ENCODE assay signal across 1 cellular context in the genomic region with DNA sequence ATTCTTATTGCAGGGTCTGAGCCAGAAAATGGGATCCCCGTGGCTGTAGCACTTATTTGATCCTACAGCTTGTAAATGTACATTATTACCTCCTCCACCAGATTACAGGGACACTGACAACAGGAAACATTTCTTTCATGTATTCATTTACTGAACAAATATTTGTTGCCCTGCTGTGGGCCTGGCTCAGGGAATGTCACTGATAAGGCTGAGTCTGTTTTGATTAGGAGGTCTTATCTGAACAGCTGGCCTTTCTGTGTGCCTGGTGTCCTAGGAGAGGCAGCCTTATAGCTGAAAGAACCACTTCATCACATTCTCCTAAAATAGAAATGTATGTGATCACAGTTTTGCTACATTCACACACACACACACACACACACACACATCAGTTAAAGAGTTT.
A peak's percentile ranks its signal among the peaks of the same experiment; 100 is the strongest.
TF ChIP-seq lines count a peak whose summit lies in the region.

No MANE protein-coding gene starts in this region.

TF ChIP-seq in HepG2, 621 proteins besides CTCF, POLR2A, EP300 and RAD21 (continued from another document and continues in another):
- TF ChIP-seq, protein P1, sequence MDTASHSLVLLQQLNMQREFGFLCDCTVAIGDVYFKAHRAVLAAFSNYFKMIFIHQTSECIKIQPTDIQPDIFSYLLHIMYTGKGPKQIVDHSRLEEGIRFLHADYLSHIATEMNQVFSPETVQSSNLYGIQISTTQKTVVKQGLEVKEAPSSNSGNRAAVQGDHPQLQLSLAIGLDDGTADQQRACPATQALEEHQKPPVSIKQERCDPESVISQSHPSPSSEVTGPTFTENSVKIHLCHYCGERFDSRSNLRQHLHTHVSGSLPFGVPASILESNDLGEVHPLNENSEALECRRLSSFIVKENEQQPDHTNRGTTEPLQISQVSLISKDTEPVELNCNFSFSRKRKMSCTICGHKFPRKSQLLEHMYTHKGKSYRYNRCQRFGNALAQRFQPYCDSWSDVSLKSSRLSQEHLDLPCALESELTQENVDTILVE (CRISPR knock-in tag; IDR thresholded peaks at IDR 0.05) = no peak
- no peak for TF ChIP-seq YEATS2 (CRISPR knock-in tag; IDR thresholded peaks at IDR 0.05; ENCODE audit: borderline replicate concordance)
- no peak for TF ChIP-seq MTF2 (CRISPR knock-in tag; IDR thresholded peaks at IDR 0.05; ENCODE audit: borderline replicate concordance)
- TF ChIP-seq, protein P2, sequence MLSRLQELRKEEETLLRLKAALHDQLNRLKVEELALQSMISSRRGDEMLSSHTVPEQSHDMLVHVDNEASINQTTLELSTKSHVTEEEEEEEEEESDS (CRISPR knock-in tag; IDR thresholded peaks at IDR 0.05; ENCODE audit: borderline replicate concordance) = no peak
- peak; percentile 84 for TF ChIP-seq GATAD2A (CRISPR knock-in tag; IDR thresholded peaks at IDR 0.05)
- TF ChIP-seq NONO (IDR thresholded peaks at IDR 0.05) = no peak
- TF ChIP-seq NONO (CRISPR knock-in tag; conservative IDR thresholded peaks at IDR 0.05) = peak; percentile 34; the same call in 1 of the 2 replicates
- TF ChIP-seq ZNF460 (CRISPR knock-in tag; IDR thresholded peaks at IDR 0.05; ENCODE audit: borderline replicate concordance) = no peak
- peak; percentile 75; the same call in 1 of the 2 replicates for TF ChIP-seq NR2F2 (IDR thresholded peaks at IDR 0.05; ENCODE audit: borderline replicate concordance, low read depth)
- no peak for TF ChIP-seq PRMT3 (CRISPR knock-in tag; IDR thresholded peaks at IDR 0.05; ENCODE audit: borderline replicate concordance, low read depth)
- TF ChIP-seq, protein P3, sequence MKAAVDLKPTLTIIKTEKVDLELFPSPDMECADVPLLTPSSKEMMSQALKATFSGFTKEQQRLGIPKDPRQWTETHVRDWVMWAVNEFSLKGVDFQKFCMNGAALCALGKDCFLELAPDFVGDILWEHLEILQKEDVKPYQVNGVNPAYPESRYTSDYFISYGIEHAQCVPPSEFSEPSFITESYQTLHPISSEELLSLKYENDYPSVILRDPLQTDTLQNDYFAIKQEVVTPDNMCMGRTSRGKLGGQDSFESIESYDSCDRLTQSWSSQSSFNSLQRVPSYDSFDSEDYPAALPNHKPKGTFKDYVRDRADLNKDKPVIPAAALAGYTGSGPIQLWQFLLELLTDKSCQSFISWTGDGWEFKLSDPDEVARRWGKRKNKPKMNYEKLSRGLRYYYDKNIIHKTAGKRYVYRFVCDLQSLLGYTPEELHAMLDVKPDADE (CRISPR knock-in tag; IDR thresholded peaks at IDR 0.05) = no peak
- no peak for TF ChIP-seq PITX1 (CRISPR knock-in tag; IDR thresholded peaks at IDR 0.05)
- TF ChIP-seq NPAS2 (CRISPR knock-in tag; IDR thresholded peaks at IDR 0.05; ENCODE audit: borderline replicate concordance) = no peak
- no peak for TF ChIP-seq RARG (CRISPR knock-in tag; IDR thresholded peaks at IDR 0.05; ENCODE audit: low read depth)
- peak; percentile 53; the same call in 1 of the 2 replicates for TF ChIP-seq ZNF556 (CRISPR knock-in tag; IDR thresholded peaks at IDR 0.05; ENCODE audit: borderline replicate concordance)
- no peak for TF ChIP-seq ZNF264 (CRISPR knock-in tag; IDR thresholded peaks at IDR 0.05)
- TF ChIP-seq ZNF12 (CRISPR knock-in tag; IDR thresholded peaks at IDR 0.05) = no peak
- TF ChIP-seq FLYWCH1 (CRISPR knock-in tag; IDR thresholded peaks at IDR 0.05) = no peak
- no peak for TF ChIP-seq U2AF2 (IDR thresholded peaks at IDR 0.05; ENCODE audit: low read depth, low read length)
- TF ChIP-seq MED1 (CRISPR knock-in tag; IDR thresholded peaks at IDR 0.05) = peak; percentile 83
- TF ChIP-seq MED8 (CRISPR knock-in tag; IDR thresholded peaks at IDR 0.05; ENCODE audit: insufficient replicate concordance) = no peak
- TF ChIP-seq, protein P4, sequence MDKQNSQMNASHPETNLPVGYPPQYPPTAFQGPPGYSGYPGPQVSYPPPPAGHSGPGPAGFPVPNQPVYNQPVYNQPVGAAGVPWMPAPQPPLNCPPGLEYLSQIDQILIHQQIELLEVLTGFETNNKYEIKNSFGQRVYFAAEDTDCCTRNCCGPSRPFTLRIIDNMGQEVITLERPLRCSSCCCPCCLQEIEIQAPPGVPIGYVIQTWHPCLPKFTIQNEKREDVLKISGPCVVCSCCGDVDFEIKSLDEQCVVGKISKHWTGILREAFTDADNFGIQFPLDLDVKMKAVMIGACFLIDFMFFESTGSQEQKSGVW (CRISPR knock-in tag; IDR thresholded peaks at IDR 0.05; ENCODE audit: borderline replicate concordance) = no peak
- TF ChIP-seq, protein P5, sequence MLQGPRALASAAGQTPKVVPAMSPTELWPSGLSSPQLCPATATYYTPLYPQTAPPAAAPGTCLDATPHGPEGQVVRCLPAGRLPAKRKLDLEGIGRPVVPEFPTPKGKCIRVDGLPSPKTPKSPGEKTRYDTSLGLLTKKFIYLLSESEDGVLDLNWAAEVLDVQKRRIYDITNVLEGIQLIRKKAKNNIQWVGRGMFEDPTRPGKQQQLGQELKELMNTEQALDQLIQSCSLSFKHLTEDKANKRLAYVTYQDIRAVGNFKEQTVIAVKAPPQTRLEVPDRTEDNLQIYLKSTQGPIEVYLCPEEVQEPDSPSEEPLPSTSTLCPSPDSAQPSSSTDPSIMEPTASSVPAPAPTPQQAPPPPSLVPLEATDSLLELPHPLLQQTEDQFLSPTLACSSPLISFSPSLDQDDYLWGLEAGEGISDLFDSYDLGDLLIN (CRISPR knock-in tag; IDR thresholded peaks at IDR 0.05; ENCODE audit: borderline replicate concordance) = no peak
- peak; percentile 54 for TF ChIP-seq HDAC1 (CRISPR knock-in tag; IDR thresholded peaks at IDR 0.05)
- no peak for TF ChIP-seq SP1 (IDR thresholded peaks at IDR 0.05)
- no peak for TF ChIP-seq SP1 (CRISPR knock-in tag; IDR thresholded peaks at IDR 0.05)
- TF ChIP-seq NAIF1 (CRISPR knock-in tag; IDR thresholded peaks at IDR 0.05; ENCODE audit: borderline replicate concordance) = 0 out of 2 replicates have a peak, but pooled peaks have one; percentile 33
- TF ChIP-seq ZFP1 (CRISPR knock-in tag; IDR thresholded peaks at IDR 0.05) = no peak
- TF ChIP-seq KLF13 (CRISPR knock-in tag; IDR thresholded peaks at IDR 0.05) = no peak
- TF ChIP-seq, protein P6, sequence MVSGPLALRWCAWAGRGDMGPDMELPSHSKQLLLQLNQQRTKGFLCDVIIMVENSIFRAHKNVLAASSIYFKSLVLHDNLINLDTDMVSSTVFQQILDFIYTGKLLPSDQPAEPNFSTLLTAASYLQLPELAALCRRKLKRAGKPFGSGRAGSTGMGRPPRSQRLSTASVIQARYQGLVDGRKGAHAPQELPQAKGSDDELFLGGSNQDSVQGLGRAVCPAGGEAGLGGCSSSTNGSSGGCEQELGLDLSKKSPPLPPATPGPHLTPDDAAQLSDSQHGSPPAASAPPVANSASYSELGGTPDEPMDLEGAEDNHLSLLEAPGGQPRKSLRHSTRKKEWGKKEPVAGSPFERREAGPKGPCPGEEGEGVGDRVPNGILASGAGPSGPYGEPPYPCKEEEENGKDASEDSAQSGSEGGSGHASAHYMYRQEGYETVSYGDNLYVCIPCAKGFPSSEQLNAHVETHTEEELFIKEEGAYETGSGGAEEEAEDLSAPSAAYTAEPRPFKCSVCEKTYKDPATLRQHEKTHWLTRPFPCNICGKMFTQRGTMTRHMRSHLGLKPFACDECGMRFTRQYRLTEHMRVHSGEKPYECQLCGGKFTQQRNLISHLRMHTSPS (CRISPR knock-in tag; IDR thresholded peaks at IDR 0.05; ENCODE audit: low read depth) = no peak
- TF ChIP-seq, protein P7, sequence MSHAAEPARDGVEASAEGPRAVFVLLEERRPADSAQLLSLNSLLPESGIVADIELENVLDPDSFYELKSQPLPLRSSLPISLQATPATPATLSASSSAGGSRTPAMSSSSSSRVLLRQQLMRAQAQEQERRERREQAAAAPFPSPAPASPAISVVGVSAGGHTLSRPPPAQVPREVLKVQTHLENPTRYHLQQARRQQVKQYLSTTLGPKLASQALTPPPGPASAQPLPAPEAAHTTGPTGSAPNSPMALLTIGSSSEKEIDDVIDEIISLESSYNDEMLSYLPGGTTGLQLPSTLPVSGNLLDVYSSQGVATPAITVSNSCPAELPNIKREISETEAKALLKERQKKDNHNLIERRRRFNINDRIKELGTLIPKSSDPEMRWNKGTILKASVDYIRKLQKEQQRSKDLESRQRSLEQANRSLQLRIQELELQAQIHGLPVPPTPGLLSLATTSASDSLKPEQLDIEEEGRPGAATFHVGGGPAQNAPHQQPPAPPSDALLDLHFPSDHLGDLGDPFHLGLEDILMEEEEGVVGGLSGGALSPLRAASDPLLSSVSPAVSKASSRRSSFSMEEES (CRISPR knock-in tag; IDR thresholded peaks at IDR 0.05) = 0 out of 2 replicates have a peak, but pooled peaks have one; percentile 36
- TF ChIP-seq JDP2 (CRISPR knock-in tag; IDR thresholded peaks at IDR 0.05; ENCODE audit: borderline replicate concordance) = no peak
- peak; percentile 37; the same call in 1 of the 2 replicates for TF ChIP-seq ZNF292 (CRISPR knock-in tag; IDR thresholded peaks at IDR 0.05; ENCODE audit: borderline replicate concordance, low read depth)
- no peak for TF ChIP-seq ZNF577 (CRISPR knock-in tag; IDR thresholded peaks at IDR 0.05; ENCODE audit: borderline replicate concordance, low read depth)
- TF ChIP-seq, protein P8, sequence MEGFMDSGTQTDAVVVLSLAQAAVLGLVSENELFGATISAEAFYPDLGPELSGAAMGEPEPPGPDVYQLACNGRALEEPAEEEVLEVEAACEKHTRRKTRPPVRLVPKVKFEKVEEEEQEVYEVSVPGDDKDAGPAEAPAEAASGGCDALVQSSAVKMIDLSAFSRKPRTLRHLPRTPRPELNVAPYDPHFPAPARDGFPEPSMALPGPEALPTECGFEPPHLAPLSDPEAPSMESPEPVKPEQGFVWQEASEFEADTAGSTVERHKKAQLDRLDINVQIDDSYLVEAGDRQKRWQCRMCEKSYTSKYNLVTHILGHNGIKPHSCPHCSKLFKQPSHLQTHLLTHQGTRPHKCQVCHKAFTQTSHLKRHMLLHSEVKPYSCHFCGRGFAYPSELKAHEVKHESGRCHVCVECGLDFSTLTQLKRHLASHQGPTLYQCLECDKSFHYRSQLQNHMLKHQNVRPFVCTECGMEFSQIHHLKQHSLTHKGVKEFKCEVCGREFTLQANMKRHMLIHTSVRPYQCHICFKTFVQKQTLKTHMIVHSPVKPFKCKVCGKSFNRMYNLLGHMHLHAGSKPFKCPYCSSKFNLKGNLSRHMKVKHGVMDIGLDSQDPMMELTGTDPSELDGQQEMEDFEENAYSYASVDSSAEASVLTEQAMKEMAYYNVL (CRISPR knock-in tag; IDR thresholded peaks at IDR 0.05; ENCODE audit: borderline replicate concordance) = peak; percentile 38; the same call in 1 of the 2 replicates
- no peak for TF ChIP-seq ZNF563 (CRISPR knock-in tag; IDR thresholded peaks at IDR 0.05)
- TF ChIP-seq ZFP37 (CRISPR knock-in tag; IDR thresholded peaks at IDR 0.05; ENCODE audit: borderline replicate concordance) = no peak
- no peak for TF ChIP-seq HOXA9 (CRISPR knock-in tag; IDR thresholded peaks at IDR 0.05; ENCODE audit: borderline replicate concordance)
- TF ChIP-seq, protein P9, sequence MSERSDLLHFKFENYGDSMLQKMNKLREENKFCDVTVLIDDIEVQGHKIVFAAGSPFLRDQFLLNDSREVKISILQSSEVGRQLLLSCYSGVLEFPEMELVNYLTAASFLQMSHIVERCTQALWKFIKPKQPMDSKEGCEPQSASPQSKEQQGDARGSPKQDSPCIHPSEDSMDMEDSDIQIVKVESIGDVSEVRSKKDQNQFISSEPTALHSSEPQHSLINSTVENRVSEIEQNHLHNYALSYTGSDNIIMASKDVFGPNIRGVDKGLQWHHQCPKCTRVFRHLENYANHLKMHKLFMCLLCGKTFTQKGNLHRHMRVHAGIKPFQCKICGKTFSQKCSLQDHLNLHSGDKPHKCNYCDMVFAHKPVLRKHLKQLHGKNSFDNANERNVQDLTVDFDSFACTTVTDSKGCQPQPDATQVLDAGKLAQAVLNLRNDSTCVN (CRISPR knock-in tag; IDR thresholded peaks at IDR 0.05; ENCODE audit: borderline replicate concordance) = no peak
- peak; percentile 38; the same call in 1 of the 2 replicates for TF ChIP-seq PPARG (CRISPR knock-in tag; conservative IDR thresholded peaks at IDR 0.05)
- TF ChIP-seq DNMT1 (CRISPR knock-in tag; IDR thresholded peaks at IDR 0.05) = no peak
- TF ChIP-seq ZNF335 (CRISPR knock-in tag; IDR thresholded peaks at IDR 0.05) = no peak
- TF ChIP-seq, protein P10, sequence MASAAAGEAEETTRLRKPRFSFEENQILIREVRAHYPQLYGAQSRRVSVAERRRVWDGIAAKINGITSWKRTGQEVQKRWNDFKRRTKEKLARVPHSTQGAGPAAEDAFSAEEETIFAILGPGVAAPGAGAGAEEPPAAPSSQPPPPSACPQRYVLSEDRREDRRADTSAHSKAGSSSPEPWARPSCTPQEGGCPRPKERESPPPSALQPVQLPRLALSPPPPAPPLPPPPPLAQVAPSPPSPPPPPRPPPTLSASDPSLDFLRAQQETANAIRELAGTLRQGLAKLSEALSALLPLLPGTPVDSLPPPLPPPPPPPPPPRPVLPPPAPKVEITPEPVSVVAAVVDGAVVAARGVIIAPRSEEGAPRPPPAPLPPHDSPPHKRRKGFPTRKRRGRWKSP (CRISPR knock-in tag; IDR thresholded peaks at IDR 0.05) = no peak
- TF ChIP-seq ZZZ3 (CRISPR knock-in tag; IDR thresholded peaks at IDR 0.05; ENCODE audit: borderline replicate concordance) = no peak
- TF ChIP-seq TARDBP (CRISPR knock-in tag; IDR thresholded peaks at IDR 0.05) = peak; percentile 90
- TF ChIP-seq PHB2 (IDR thresholded peaks at IDR 0.05; ENCODE audit: partially characterized antibody) = no peak
- peak; percentile 96 for TF ChIP-seq ISL2 (CRISPR knock-in tag; IDR thresholded peaks at IDR 0.05)
- TF ChIP-seq ZNF331 (CRISPR knock-in tag; IDR thresholded peaks at IDR 0.05) = peak; percentile 58
- TF ChIP-seq, protein P11, sequence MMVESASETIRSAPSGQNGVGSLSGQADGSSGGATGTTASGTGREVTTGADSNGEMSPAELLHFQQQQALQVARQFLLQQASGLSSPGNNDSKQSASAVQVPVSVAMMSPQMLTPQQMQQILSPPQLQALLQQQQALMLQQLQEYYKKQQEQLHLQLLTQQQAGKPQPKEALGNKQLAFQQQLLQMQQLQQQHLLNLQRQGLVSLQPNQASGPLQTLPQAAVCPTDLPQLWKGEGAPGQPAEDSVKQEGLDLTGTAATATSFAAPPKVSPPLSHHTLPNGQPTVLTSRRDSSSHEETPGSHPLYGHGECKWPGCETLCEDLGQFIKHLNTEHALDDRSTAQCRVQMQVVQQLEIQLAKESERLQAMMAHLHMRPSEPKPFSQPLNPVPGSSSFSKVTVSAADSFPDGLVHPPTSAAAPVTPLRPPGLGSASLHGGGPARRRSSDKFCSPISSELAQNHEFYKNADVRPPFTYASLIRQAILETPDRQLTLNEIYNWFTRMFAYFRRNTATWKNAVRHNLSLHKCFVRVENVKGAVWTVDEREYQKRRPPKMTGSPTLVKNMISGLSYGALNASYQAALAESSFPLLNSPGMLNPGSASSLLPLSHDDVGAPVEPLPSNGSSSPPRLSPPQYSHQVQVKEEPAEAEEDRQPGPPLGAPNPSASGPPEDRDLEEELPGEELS (CRISPR knock-in tag; IDR thresholded peaks at IDR 0.05) = peak; percentile 96
